28 cellular contexts compared by ENCODE assay signal in genomic region chr6:90432408-90432775, GRCh38.
"Had no signal": no experiment of that assay in that cellular context is flagged by ENCODE, and none has a peak within 500 bp of the region (broad histone marks: within the 10 kb centered on the region; RNA-seq: fewer than 3 reads in every experiment).

No MANE protein-coding gene starts in this region.

- H3K27ac Mint-ChIP-seq: mesothelial cell of epicardium; natural killer cell; nephron progenitor cell; progenitor cell of endocrine pancreas; stimulated activated memory B cell treated with anti-CD40 and anti-IgM and Interleukin-4, amounts not matched to agents 10 μg/mL and 1 μg/mL and 100 μg/mL, for 72 hours; type B pancreatic cell had no signal

- H3K4me2 ChIP-seq: hepatocyte, smooth muscle cell had no signal

- H3K36me3 Mint-ChIP-seq: type B pancreatic cell had no signal

- H2AFZ ChIP-seq: hepatocyte had no signal

- FAIRE-seq: kidney had no signal

- H3K27me3 Mint-ChIP-seq: naive B cell, progenitor cell of endocrine pancreas had no signal

- DNase-seq: heart left ventricle; kidney; left colon; left lung; lower lobe of right lung; mammary epithelial cell; mesenchymal stem cell; naive B cell; natural killer cell; nephron progenitor cell; ovary; right lobe of liver; stimulated activated CD4-positive, alpha-beta T cell treated with anti-CD3 and anti-CD28 coated beads, Interleukin-1b, Interleukin-23, amount 100 ng/mL, for 48 hours; stimulated activated CD4-positive, alpha-beta T cell treated with anti-CD3 and anti-CD28 coated beads, Interleukin-2, amount 100 ng/mL, for 48 hours; stimulated activated CD4-positive, alpha-beta T cell treated with anti-CD3 and anti-CD28 coated beads, Interleukin-4, amount 100 ng/mL, for 4 hours; stimulated activated CD8-positive, alpha-beta memory T cell treated with anti-CD3 and anti-CD28 coated beads, Interleukin-4, amount 100 ng/mL, for 48 hours; stimulated activated naive CD4-positive, alpha-beta T cell treated with Interleukin-2 at 50 U/mL for 16 hours; tibial artery had no signal

- H3K4me3 ChIP-seq: heart left ventricle, hepatocyte, left lung, lower lobe of right lung, ovary, right atrium auricular region, right lobe of liver, smooth muscle cell, suprapubic skin, thoracic aorta, tibial artery, vagina had no signal

- H3K4me1 Mint-ChIP-seq: mesothelial cell of epicardium; natural killer cell; stimulated activated memory B cell treated with anti-CD40 and anti-IgM and Interleukin-4, amounts not matched to agents 10 μg/mL and 1 μg/mL and 100 μg/mL, for 72 hours had no signal

- H3K27me3 ChIP-seq: heart left ventricle, hepatocyte, left lung, ovary, right atrium auricular region, right lobe of liver, suprapubic skin, tibial artery, vagina had no signal

- H3K4me3 Mint-ChIP-seq: mesothelial cell of epicardium; natural killer cell; nephron progenitor cell; stimulated activated memory B cell treated with anti-CD40 and anti-IgM and Interleukin-4, amounts not matched to agents 10 μg/mL and 1 μg/mL and 100 μg/mL, for 72 hours; type B pancreatic cell had no signal

- H3K9me3 ChIP-seq: right lobe of liver, suprapubic skin, vagina had no signal

- H3K79me2 ChIP-seq: hepatocyte had no signal

- H3K36me3 ChIP-seq: heart left ventricle, left lung, lower lobe of right lung, ovary, right atrium auricular region, right lobe of liver, suprapubic skin, thoracic aorta, tibial artery, vagina had no signal

- H3K27ac ChIP-seq: heart left ventricle, hepatocyte, left lung, lower lobe of right lung, ovary, right atrium auricular region, right lobe of liver, suprapubic skin, thoracic aorta, tibial artery, vagina had no signal

- H3K4me1 ChIP-seq: left lung, lower lobe of right lung, right atrium auricular region, right lobe of liver, tibial artery, vagina had no signal
